In genomic region chr2:223113161-223113560, GRCh38 we compare ENCODE assay signal across 22 cellular contexts.
DNase-seq lines count a peak whose midpoint lies in the region; FAIRE-seq and TF ChIP-seq lines count a peak whose summit lies in the region.
"Had no signal": no experiment of that assay in that cellular context is flagged by ENCODE, and none has a peak within 500 bp of the region (broad histone marks: within the 10 kb centered on the region; RNA-seq: fewer than 3 reads in every experiment).

No MANE protein-coding gene starts in this region.

- TF ChIP-seq CTCF in bronchial epithelial cell (IDR thresholded peaks at IDR 0.05; ENCODE audit: insufficient read depth, low read length, severe bottlenecking) (no peak), osteocyte (IDR thresholded peaks at IDR 0.05) (no peak), GM13976 (IDR thresholded peaks at IDR 0.05; ENCODE audit: borderline replicate concordance, control extremely low read depth, extremely low read depth, insufficient read depth, missing control alignments) (no peak)

- no peak overlapping the region for H3K4me3 ChIP-seq in bronchial epithelial cell (ENCODE audit: low read depth, low read length)
- H3K4me3 ChIP-seq: HAP-1, upper lobe of left lung had no signal

- in situ Hi-C loops in GM13976 (cut with MboI; ENCODE audit: low sequenced_read_pairs, unreplicated experiment) = no loop called here

- H3K36me3 Mint-ChIP-seq in osteocyte (ENCODE audit: unreplicated experiment) = peaks cover 6% of the 10 kb centered on the region
- H3K36me3 Mint-ChIP-seq: activated naive CD8-positive, alpha-beta T cell treated with anti-CD3 and anti-CD28 coated beads for 36 hours; CD4-positive, alpha-beta memory T cell; natural killer cell; WTC11 had no signal

- peak overlapping the region; percentile 53 for H3K27ac Mint-ChIP-seq in osteocyte (ENCODE audit: unreplicated experiment)
- H3K27ac Mint-ChIP-seq: activated naive CD8-positive, alpha-beta T cell treated with anti-CD3 and anti-CD28 coated beads for 36 hours; activated T-helper 2 cell treated with anti-CD3 and anti-CD28 coated beads, Interferon-gamma antibody, Interleukin-2, Interleukin-4, amounts not matched to agents 10 μg/mL and 5 μg/mL and 100 μg/mL, durations not matched to agents 14 hours and 24 hours and 36 hours; CD4-positive, alpha-beta memory T cell; natural killer cell; WTC11 had no signal

- DNase-seq in DMS 273 (lab: John Stamatoyannopoulos, UW; ENCODE audit: unreplicated experiment) (peak; percentile 13), DMS 273 treated with DMSO at 0.1 percent for 48 hours (lab: John Stamatoyannopoulos, UW) (no peak), NCI-H524 treated with DMSO at 0.1 percent for 48 hours (lab: John Stamatoyannopoulos, UW) (peak; percentile 75), bronchial epithelial cell (ENCODE audit: low read depth) (peak; percentile 41), osteocyte (ENCODE audit: extremely low spot score, unreplicated experiment) (no peak), T1000 (lab: John Stamatoyannopoulos, UW) (no peak), NCI-H1092 (lab: John Stamatoyannopoulos, UW) (no peak), GM13976 (ENCODE audit: low spot score) (no peak)
- DNase-seq: activated CD8-positive, alpha-beta memory T cell treated with anti-CD3 and anti-CD28 coated beads, Interleukin-2, amount 50 U/mL, for 48 hours; activated naive CD8-positive, alpha-beta T cell treated with anti-CD3 and anti-CD28 coated beads for 36 hours; AML-193; CD4-positive, alpha-beta memory T cell; foreskin melanocyte; natural killer cell; NCI-H2171 treated with DMSO at 0.1 percent for 48 hours; NCI-H526 treated with DMSO at 0.1 percent for 48 hours; retina; substantia nigra; upper lobe of left lung had no signal

- H3K9me3 Mint-ChIP-seq in osteocyte (ENCODE audit: unreplicated experiment) = peaks cover 3% of the 10 kb centered on the region
- H3K9me3 Mint-ChIP-seq: activated naive CD8-positive, alpha-beta T cell treated with anti-CD3 and anti-CD28 coated beads for 36 hours; activated T-helper 2 cell treated with anti-CD3 and anti-CD28 coated beads, Interferon-gamma antibody, Interleukin-2, Interleukin-4, amounts not matched to agents 10 μg/mL and 5 μg/mL and 100 μg/mL, durations not matched to agents 14 hours and 24 hours and 36 hours had no signal

- no peaks in the 10 kb centered on the region for H3K36me3 ChIP-seq in bronchial epithelial cell (ENCODE audit: control insufficient read depth, insufficient read depth, low read length)
- H3K36me3 ChIP-seq: HAP-1, upper lobe of left lung had no signal

- no peak for FAIRE-seq in bronchial epithelial cell (lab: Jason Lieb, UNC)

- no peak overlapping the region for H3K4me3 Mint-ChIP-seq in osteocyte (ENCODE audit: unreplicated experiment)
- H3K4me3 Mint-ChIP-seq: activated naive CD8-positive, alpha-beta T cell treated with anti-CD3 and anti-CD28 coated beads for 36 hours; CD4-positive, alpha-beta memory T cell; natural killer cell; WTC11 had no signal

- H3K27me3 ChIP-seq in bronchial epithelial cell (ENCODE audit: control insufficient read depth, insufficient read depth, low read length) = no peaks in the 10 kb centered on the region
- H3K27me3 ChIP-seq: upper lobe of left lung had no signal

- peaks cover 59% of the 10 kb centered on the region for H3K4me1 Mint-ChIP-seq in osteocyte (ENCODE audit: unreplicated experiment)
- H3K4me1 Mint-ChIP-seq: activated naive CD8-positive, alpha-beta T cell treated with anti-CD3 and anti-CD28 coated beads for 36 hours; CD4-positive, alpha-beta memory T cell; natural killer cell had no signal

- no peaks in the 10 kb centered on the region for H3K27me3 Mint-ChIP-seq in osteocyte (ENCODE audit: unreplicated experiment)
- H3K27me3 Mint-ChIP-seq: activated naive CD8-positive, alpha-beta T cell treated with anti-CD3 and anti-CD28 coated beads for 36 hours had no signal

Comparison
In these comparisons a context has a peak if more than half of its experiments do, and no peak if none do; other contexts are left out.
1. DNase-seq: peak in DMS 273 (single experiment), NCI-H524 treated with DMSO at 0.1 percent for 48 hours (single experiment) and bronchial epithelial cell (single experiment); none in DMS 273 treated with DMSO at 0.1 percent for 48 hours (single experiment), osteocyte (single experiment), T1000 (single experiment), NCI-H1092 (single experiment) and GM13976 (single experiment).